ENCODE assay signal across 8 cellular contexts in the genomic region with DNA sequence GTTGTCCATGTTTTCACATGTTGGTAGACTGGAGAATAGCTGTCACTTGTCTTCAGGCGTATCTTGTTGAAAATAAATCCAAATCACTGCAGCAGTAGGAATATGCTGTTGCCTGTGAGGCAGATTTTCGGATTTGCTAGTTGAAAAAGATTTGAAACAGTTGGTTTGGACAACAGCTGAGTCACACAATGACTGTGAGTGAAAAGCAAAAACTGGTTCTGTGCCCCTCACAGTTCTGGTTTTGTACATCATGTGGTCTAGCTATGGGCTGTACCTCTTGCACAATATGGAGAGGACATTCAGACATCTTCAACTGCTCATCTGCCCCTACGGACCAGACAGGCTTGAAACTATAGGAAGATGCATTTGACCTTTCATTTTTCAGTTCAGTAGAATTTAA. TPM values are rescaled to one million over a fixed set of nuclear protein-coding genes. Genes with fewer than 3 reads are reported as not detected.
DNase-seq lines count a peak whose midpoint lies in the region; ATAC-seq and TF ChIP-seq lines count a peak whose summit lies in the region.

No MANE protein-coding gene starts in this region.

- H3K4me3 ChIP-seq in foreskin fibroblast (ENCODE audit: low read depth in 1 of 2, low read length in 2 of 2) (peak overlapping the region; percentile 99), gastrocnemius medialis (peak overlapping the region; percentile 70 to 94 (median 90))

- H3K4me1 ChIP-seq in gastrocnemius medialis: peaks cover 61 to 67% of the 10 kb centered on the region in 2 donors

- peak overlapping the region; percentile 94 for H3K4me3 Mint-ChIP-seq in T-helper 1 cell treated with Interleukin-12 subunit alpha and Interleukin-12 subunit beta and Interleukin-4 antibody, amounts not matched to agents 30 μg/mL and 1 μg/mL, for 36 hours
- peak overlapping the region; percentile 95 for H3K4me3 Mint-ChIP-seq in WTC11

- peak in 1 of 2 donors; percentile 26 for TF ChIP-seq POLR2A in gastrocnemius medialis (IDR thresholded peaks at IDR 0.05)

- intact Hi-C loops in gastrocnemius medialis (cut with DNase I; ENCODE audit: low total_unique reads): loop anchor here (1.0 to 10.0 kb wide), 5 partner anchors 24 to 1540 kb away; a partner anchor contains a TSS

- H3K27me3 ChIP-seq in gastrocnemius medialis: no peaks in the 10 kb centered on the region

- POLR2A ChIA-PET in WTC11 (lab: Charles Lee): no interaction called here

- H3K27me3 Mint-ChIP-seq in T-helper 1 cell treated with Interleukin-12 subunit alpha and Interleukin-12 subunit beta and Interleukin-4 antibody, amounts not matched to agents 30 μg/mL and 1 μg/mL, for 36 hours (ENCODE audit: low read depth): no peaks in the 10 kb centered on the region
- peaks cover 16% of the 10 kb centered on the region for H3K27me3 Mint-ChIP-seq in WTC11 (ENCODE audit: low read depth)

- no peak for ATAC-seq in WTC11
- peak; percentile 47 to 57 for ATAC-seq in gastrocnemius medialis
- ATAC-seq in GM21381 (IDR thresholded peaks at IDR 0.05; ENCODE audit: unreplicated experiment): no peak
- ATAC-seq in GM18907 (IDR thresholded peaks at IDR 0.05; ENCODE audit: unreplicated experiment): no peak

- DNase-seq in T-helper 1 cell: no peak
- no peak for DNase-seq in WTC11 (ENCODE audit: low spot score)
- peak; percentile 87 to 92 for DNase-seq in foreskin fibroblast
- no peak for DNase-seq in gastrocnemius medialis
- DNase-seq in activated CD4-positive, CD25-positive, alpha-beta regulatory T cell treated with anti-CD3 and anti-CD28 coated beads, Interleukin-2, amount 50 U/mL, for 72 hours: no peak

- peak overlapping the region; percentile 92 for H3K27ac Mint-ChIP-seq in T-helper 1 cell treated with Interleukin-12 subunit alpha and Interleukin-12 subunit beta and Interleukin-4 antibody, amounts not matched to agents 30 μg/mL and 1 μg/mL, for 36 hours
- peak overlapping the region; percentile 78 for H3K27ac Mint-ChIP-seq in WTC11

- in situ Hi-C loops in gastrocnemius medialis (cut with MboI; ENCODE audit: low sequenced_read_pairs in 4 of 4): loop anchor here in 1 of 4 donors (25.0 kb wide), 1 partner anchor 322 kb away; no protein-coding TSS in a partner anchor

- H3K36me3 ChIP-seq in gastrocnemius medialis: no peaks in the 10 kb centered on the region

- no peaks in the 10 kb centered on the region for H3K9me3 Mint-ChIP-seq in T-helper 1 cell treated with Interleukin-12 subunit alpha and Interleukin-12 subunit beta and Interleukin-4 antibody, amounts not matched to agents 30 μg/mL and 1 μg/mL, for 36 hours
- no peaks in the 10 kb centered on the region for H3K9me3 Mint-ChIP-seq in WTC11

- H3K36me3 Mint-ChIP-seq in T-helper 1 cell treated with Interleukin-12 subunit alpha and Interleukin-12 subunit beta and Interleukin-4 antibody, amounts not matched to agents 30 μg/mL and 1 μg/mL, for 36 hours (ENCODE audit: low read depth): peaks cover 34% of the 10 kb centered on the region
- peaks cover 13% of the 10 kb centered on the region for H3K36me3 Mint-ChIP-seq in WTC11

- CTCF ChIA-PET in WTC11 (lab: Charles Lee): interaction anchor here (1.4 to 1.9 kb wide), 2 partner anchors 80 to 85 kb away, joined by 6 read pairs; no protein-coding TSS in a partner anchor

- H3K9me3 ChIP-seq in gastrocnemius medialis: no peaks in the 10 kb centered on the region

- H3K4me1 Mint-ChIP-seq in T-helper 1 cell treated with Interleukin-12 subunit alpha and Interleukin-12 subunit beta and Interleukin-4 antibody, amounts not matched to agents 30 μg/mL and 1 μg/mL, for 36 hours (ENCODE audit: low read depth): peaks cover 61% of the 10 kb centered on the region
- peaks cover 44% of the 10 kb centered on the region for H3K4me1 Mint-ChIP-seq in WTC11

- no peak for TF ChIP-seq CTCF in WTC11 (IDR thresholded peaks at IDR 0.05)
- no peak for TF ChIP-seq CTCF in foreskin fibroblast (IDR thresholded peaks at IDR 0.05; ENCODE audit: low read depth, low read length)
- TF ChIP-seq CTCF in gastrocnemius medialis (IDR thresholded peaks at IDR 0.05 in 4 of 5, conservative IDR thresholded peaks at IDR 0.05 in 1 of 5): no peak

- H3K27ac ChIP-seq in gastrocnemius medialis: peak overlapping the region; percentile 89 to 96 (median 92)

TF ChIP-seq in WTC11, 78 proteins besides CTCF, POLR2A, EP300 and RAD21:
- TF ChIP-seq EMX1 (CRISPR knock-in tag; IDR thresholded peaks at IDR 0.05): no peak
- no peak for TF ChIP-seq CREM (CRISPR knock-in tag; IDR thresholded peaks at IDR 0.05)
- no peak for TF ChIP-seq ZNF671 (CRISPR knock-in tag; IDR thresholded peaks at IDR 0.05)
- TF ChIP-seq NFATC4 (CRISPR knock-in tag; IDR thresholded peaks at IDR 0.05): no peak
- TF ChIP-seq FOXJ3 (CRISPR knock-in tag; IDR thresholded peaks at IDR 0.05; ENCODE audit: borderline replicate concordance): no peak
- no peak for TF ChIP-seq JUN (CRISPR knock-in tag; IDR thresholded peaks at IDR 0.05)
- TF ChIP-seq NFYB (CRISPR knock-in tag; conservative IDR thresholded peaks at IDR 0.05; ENCODE audit: low read depth): no peak
- TF ChIP-seq IRF2 (CRISPR knock-in tag; IDR thresholded peaks at IDR 0.05; ENCODE audit: borderline replicate concordance, low read depth): no peak
- TF ChIP-seq, protein P1, sequence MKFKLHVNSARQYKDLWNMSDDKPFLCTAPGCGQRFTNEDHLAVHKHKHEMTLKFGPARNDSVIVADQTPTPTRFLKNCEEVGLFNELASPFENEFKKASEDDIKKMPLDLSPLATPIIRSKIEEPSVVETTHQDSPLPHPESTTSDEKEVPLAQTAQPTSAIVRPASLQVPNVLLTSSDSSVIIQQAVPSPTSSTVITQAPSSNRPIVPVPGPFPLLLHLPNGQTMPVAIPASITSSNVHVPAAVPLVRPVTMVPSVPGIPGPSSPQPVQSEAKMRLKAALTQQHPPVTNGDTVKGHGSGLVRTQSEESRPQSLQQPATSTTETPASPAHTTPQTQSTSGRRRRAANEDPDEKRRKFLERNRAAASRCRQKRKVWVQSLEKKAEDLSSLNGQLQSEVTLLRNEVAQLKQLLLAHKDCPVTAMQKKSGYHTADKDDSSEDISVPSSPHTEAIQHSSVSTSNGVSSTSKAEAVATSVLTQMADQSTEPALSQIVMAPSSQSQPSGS (CRISPR knock-in tag; IDR thresholded peaks at IDR 0.05; ENCODE audit: borderline replicate concordance, low read depth): no peak
- TF ChIP-seq, protein P2, sequence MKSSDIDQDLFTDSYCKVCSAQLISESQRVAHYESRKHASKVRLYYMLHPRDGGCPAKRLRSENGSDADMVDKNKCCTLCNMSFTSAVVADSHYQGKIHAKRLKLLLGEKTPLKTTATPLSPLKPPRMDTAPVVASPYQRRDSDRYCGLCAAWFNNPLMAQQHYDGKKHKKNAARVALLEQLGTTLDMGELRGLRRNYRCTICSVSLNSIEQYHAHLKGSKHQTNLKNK (CRISPR knock-in tag; IDR thresholded peaks at IDR 0.05): no peak
- TF ChIP-seq, protein P3, sequence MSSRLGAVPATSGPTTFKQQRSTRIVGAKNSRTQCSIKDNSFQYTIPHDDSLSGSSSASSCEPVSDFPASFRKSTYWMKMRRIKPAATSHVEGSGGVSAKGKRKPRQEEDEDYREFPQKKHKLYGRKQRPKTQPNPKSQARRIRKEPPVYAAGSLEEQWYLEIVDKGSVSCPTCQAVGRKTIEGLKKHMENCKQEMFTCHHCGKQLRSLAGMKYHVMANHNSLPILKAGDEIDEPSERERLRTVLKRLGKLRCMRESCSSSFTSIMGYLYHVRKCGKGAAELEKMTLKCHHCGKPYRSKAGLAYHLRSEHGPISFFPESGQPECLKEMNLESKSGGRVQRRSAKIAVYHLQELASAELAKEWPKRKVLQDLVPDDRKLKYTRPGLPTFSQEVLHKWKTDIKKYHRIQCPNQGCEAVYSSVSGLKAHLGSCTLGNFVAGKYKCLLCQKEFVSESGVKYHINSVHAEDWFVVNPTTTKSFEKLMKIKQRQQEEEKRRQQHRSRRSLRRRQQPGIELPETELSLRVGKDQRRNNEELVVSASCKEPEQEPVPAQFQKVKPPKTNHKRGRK (CRISPR knock-in tag; IDR thresholded peaks at IDR 0.05; ENCODE audit: borderline replicate concordance): no peak
- TF ChIP-seq TEAD4 (CRISPR knock-in tag; IDR thresholded peaks at IDR 0.05): no peak

RNA-seq across cellular contexts. Expression of a gene that starts 1.8 kb away (rescaled TPM):
- 295 to 330 TPM (median 300 TPM) in 3 replicates for total RNA-seq in WTC11 (2021)
- 100 to 1,000 TPM; 234 to 422 (median 306) TPM for total RNA-seq in gastrocnemius medialis

RNA-seq across cellular contexts. Expression of a gene that starts 18.8 kb away (rescaled TPM):
- 30.0 to 33.8 TPM (median 30.7 TPM) in 3 replicates for total RNA-seq in WTC11 (2021)
- total RNA-seq in gastrocnemius medialis: 10 to 100 TPM in 1 of 4 donors, 1 to 10 TPM in 3; 5.9 to 11.0 (median 7.8) TPM

RNA-seq across cellular contexts. Expression of a gene that starts 24.8 kb away (rescaled TPM):
- total RNA-seq in WTC11 (2021): 65.8 to 70.5 TPM (median 66.9 TPM) in 3 replicates
- total RNA-seq in gastrocnemius medialis: 100 to 1,000 TPM in 1 of 4 donors, 10 to 100 TPM in 3; 64.7 to 123 (median 74.2) TPM

RNA-seq across cellular contexts. Expression of a gene that starts 55.8 kb away (rescaled TPM):
- total RNA-seq in WTC11 (2021) (110 to 112 TPM (median 111 TPM) in 3 replicates), gastrocnemius medialis (100 to 1,000 TPM; 161 to 230 (median 183) TPM)

Comparison
In these comparisons a context has a peak if more than half of its experiments do, and no peak if none do; other contexts are left out.
1. DNase-seq: peak in foreskin fibroblast (2 of 2); none in T-helper 1 cell (0 of 5), WTC11 (single experiment), gastrocnemius medialis (0 of 2) and activated CD4-positive, CD25-positive, alpha-beta regulatory T cell treated with anti-CD3 and anti-CD28 coated beads, Interleukin-2, amount 50 U/mL, for 72 hours (single experiment).
2. ATAC-seq: peak in gastrocnemius medialis (2 of 2); none in WTC11 (single experiment), GM21381 (single experiment) and GM18907 (single experiment).